ENCODE assay signal across 21 cellular contexts in the genomic region with DNA sequence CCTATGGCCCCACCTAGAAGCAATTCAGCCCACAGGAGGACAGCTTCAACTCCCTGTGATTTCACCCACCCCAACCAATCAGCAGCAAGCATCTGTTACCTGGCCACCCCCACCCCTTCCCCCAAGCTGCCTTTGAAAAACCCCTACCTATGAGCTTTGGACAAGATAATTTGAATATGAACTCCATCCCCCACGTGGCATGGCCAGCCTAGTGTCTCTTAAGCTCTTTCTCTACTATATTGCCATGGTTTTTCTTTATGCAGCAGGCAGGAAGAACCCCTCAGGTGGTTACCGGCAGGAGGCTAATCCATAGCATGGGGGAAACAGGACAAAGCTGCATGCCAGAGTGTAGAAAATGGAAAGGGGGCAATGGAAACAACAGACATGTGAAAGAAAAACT. TPM values are rescaled to one million over a fixed set of nuclear protein-coding genes. Genes with fewer than 3 reads are reported as not detected.
DNase-seq lines count a peak whose midpoint lies in the region; ATAC-seq and TF ChIP-seq lines count a peak whose summit lies in the region.
"Had no signal": no experiment of that assay in that cellular context is flagged by ENCODE, and none has a peak within 500 bp of the region (broad histone marks: within the 10 kb centered on the region; RNA-seq: fewer than 3 reads in every experiment).

No MANE protein-coding gene starts in this region.

- no peak for ATAC-seq in left ventricle myocardium superior
- ATAC-seq: K562, SK-N-SH treated with all-trans-retinoic acid at 6 μM for 48 hours had no signal

- no peaks in the 10 kb centered on the region for H3K27me3 ChIP-seq in OCI-LY3 (ENCODE audit: low read depth, low read length)
- H3K27me3 ChIP-seq in iPS DF 6.9 (ENCODE audit: control insufficient read depth, insufficient read depth, low read length) = no peaks in the 10 kb centered on the region
- no peaks in the 10 kb centered on the region for H3K27me3 ChIP-seq in trophoblast cell (ENCODE audit: insufficient read depth, low read length)
- H3K27me3 ChIP-seq: BE2C had no signal

- peak overlapping the region; percentile 93 for H3K27ac ChIP-seq in OCI-LY3 (ENCODE audit: low read length)
- peak overlapping the region; percentile 80 for H3K27ac ChIP-seq in iPS DF 6.9 (ENCODE audit: low read length)
- H3K27ac ChIP-seq in trophoblast cell (ENCODE audit: low read depth, low read length) = no peak overlapping the region

- H3K79me2 ChIP-seq in OCI-LY3 (ENCODE audit: low read length) = peaks cover 95% of the 10 kb centered on the region
- H3K79me2 ChIP-seq in trophoblast cell (ENCODE audit: control insufficient read depth, insufficient read depth, low read length, poor library complexity) = no peaks in the 10 kb centered on the region

- intact Hi-C loops in left ventricle myocardium superior (cut with micrococcal nuclease) = no loop called here

- H3K36me3 Mint-ChIP-seq in activated T-cell treated with anti-CD3 and anti-CD28 coated beads, Interleukin-2, amount 50 U/mL, for 24 hours (ENCODE audit: low read depth) = peaks cover 93% of the 10 kb centered on the region

- H2BK12ac ChIP-seq in trophoblast cell (ENCODE audit: low read length) = no peak overlapping the region

- TF ChIP-seq CTCF in OCI-LY3 (IDR thresholded peaks at IDR 0.05; ENCODE audit: low read depth, low read length) (no peak), GM13976 (IDR thresholded peaks at IDR 0.05; ENCODE audit: borderline replicate concordance, control extremely low read depth, extremely low read depth, insufficient read depth, missing control alignments) (no peak)

- peaks cover 72% of the 10 kb centered on the region for H4K20me1 ChIP-seq in OCI-LY3 (ENCODE audit: insufficient read depth, low read length)

- H2BK5ac ChIP-seq in trophoblast cell (ENCODE audit: low read depth, low read length, poor library complexity) = peak overlapping the region; percentile 21

- peak overlapping the region; percentile 34 for H3K27ac Mint-ChIP-seq in activated T-cell treated with anti-CD3 and anti-CD28 coated beads, Interleukin-2, amount 50 U/mL, for 24 hours

- peak overlapping the region; percentile 51 for H3K9ac ChIP-seq in OCI-LY3 (ENCODE audit: low read length)
- H3K9ac ChIP-seq in trophoblast cell (ENCODE audit: low read length) = no peak overlapping the region

- no peak overlapping the region for H2AFZ ChIP-seq in OCI-LY3 (ENCODE audit: low read depth, low read length)
- no peak overlapping the region for H2AFZ ChIP-seq in trophoblast cell (ENCODE audit: insufficient read depth, low read length, poor library complexity)

- H3K4ac ChIP-seq in trophoblast cell (ENCODE audit: low read depth, low read length) = no peak overlapping the region

- no peak overlapping the region for H3K18ac ChIP-seq in trophoblast cell (ENCODE audit: low read length)

- H3K36me3 ChIP-seq in OCI-LY3 (replicated peaks; ENCODE audit: low read depth, low read length) (peaks cover 69% of the 10 kb centered on the region), iPS DF 6.9 (ENCODE audit: control insufficient read depth, insufficient read depth, low read length) (peaks cover 4% of the 10 kb centered on the region; the same call in 1 of the 2 replicates), trophoblast cell (ENCODE audit: control insufficient read depth in 1 of 2, insufficient read depth in 2 of 2, low read length in 2 of 2) (peaks cover 4 to 6% of the 10 kb centered on the region in 2 experiments)
- H3K36me3 ChIP-seq: HAP-1 had no signal

- H3K14ac ChIP-seq in trophoblast cell (ENCODE audit: low read length) = no peak overlapping the region

- peaks cover 35% of the 10 kb centered on the region for H3K4me1 Mint-ChIP-seq in activated T-cell treated with anti-CD3 and anti-CD28 coated beads, Interleukin-2, amount 50 U/mL, for 24 hours (ENCODE audit: low read depth)

- DNase-seq in activated T-cell treated with anti-CD3 and anti-CD28 coated beads, Interleukin-2, amount 50 U/mL, for 24 hours = no peak
- DNase-seq in activated T-cell treated with anti-CD3 and anti-CD28 coated beads, Interleukin-2, amount 50 U/mL, for 1 hour = no peak
- DNase-seq in iPS DF 6.9 (ENCODE audit: low read depth, low spot score) (peak; percentile 82), trophoblast cell (no peak), cerebellar nuclear complex (lab: John Stamatoyannopoulos, UW) (no peak), GM13976 (ENCODE audit: low spot score) (no peak), left ventricle myocardium superior (no peak)
- DNase-seq: BE2C; Caco-2; CD4-positive, CD25-positive, alpha-beta regulatory T cell; GF-D8; NCI-H1105 treated with DMSO at 0.1 percent for 48 hours; NCI-H1694 treated with DMSO at 0.1 percent for 48 hours; NCI-H510A; NCI-H774; RPMI8226; SHP77 treated with DMSO at 0.1 percent for 48 hours had no signal

- peak overlapping the region; percentile 89 for H3K4me2 ChIP-seq in OCI-LY3 (ENCODE audit: low read length)
- H3K4me2 ChIP-seq in trophoblast cell (ENCODE audit: low read length) = no peak overlapping the region

- H3K79me1 ChIP-seq in trophoblast cell (ENCODE audit: low read length) = no peaks in the 10 kb centered on the region

- H3K23ac ChIP-seq in trophoblast cell (ENCODE audit: low read length) = no peak overlapping the region

- H2BK120ac ChIP-seq in trophoblast cell (ENCODE audit: insufficient read depth, low read length, poor library complexity) = no peak overlapping the region

- no peak overlapping the region for H4K12ac ChIP-seq in trophoblast cell (ENCODE audit: low read depth, low read length)

- H3K4me3 ChIP-seq in OCI-LY3 (ENCODE audit: low read length) (peak overlapping the region; percentile 54), iPS DF 6.9 (ENCODE audit: low read length) (no peak overlapping the region), trophoblast cell (ENCODE audit: low read depth, low read length) (no peak overlapping the region)
- H3K4me3 ChIP-seq: HAP-1, K562 had no signal

- H3K9me3 Mint-ChIP-seq in activated T-cell treated with anti-CD3 and anti-CD28 coated beads, Interleukin-2, amount 50 U/mL, for 24 hours = no peaks in the 10 kb centered on the region

- H3K27me3 Mint-ChIP-seq in activated T-cell treated with anti-CD3 and anti-CD28 coated beads, Interleukin-2, amount 50 U/mL, for 24 hours = no peaks in the 10 kb centered on the region
- H3K27me3 Mint-ChIP-seq: CD4-positive, CD25-positive, alpha-beta regulatory T cell had no signal

- H3K4me3 Mint-ChIP-seq in activated T-cell treated with anti-CD3 and anti-CD28 coated beads, Interleukin-2, amount 50 U/mL, for 24 hours = no peak overlapping the region
- H3K4me3 Mint-ChIP-seq: CD4-positive, CD25-positive, alpha-beta regulatory T cell had no signal

- no CpG with 5 or more reads among the region's 2 CpGs for WGBS in iPS DF 6.9 (ENCODE audit: insufficient coverage, insufficient read length)
- WGBS in trophoblast cell (ENCODE audit: extremely low coverage, insufficient coverage, insufficient read length) = no CpG with 5 or more reads among the region's 2 CpGs

- no peak overlapping the region for H4K91ac ChIP-seq in trophoblast cell (ENCODE audit: low read depth, low read length)

- H3K9me3 ChIP-seq in OCI-LY3 (ENCODE audit: insufficient read depth, low read length) (no peaks in the 10 kb centered on the region), iPS DF 6.9 (ENCODE audit: control insufficient read depth, insufficient read depth, low read length) (no peaks in the 10 kb centered on the region), trophoblast cell (ENCODE audit: insufficient read depth, low read depth, low read length) (no peaks in the 10 kb centered on the region)
- H3K9me3 ChIP-seq: BE2C, Caco-2, HAP-1 had no signal

- H2AK5ac ChIP-seq in trophoblast cell (ENCODE audit: low read length) = no peak overlapping the region

- in situ Hi-C loops in GM13976 (cut with MboI; ENCODE audit: low sequenced_read_pairs, unreplicated experiment) = no loop called here

- H4K8ac ChIP-seq in trophoblast cell (ENCODE audit: low read depth, low read length) = peak overlapping the region; percentile 47

- H3K4me1 ChIP-seq in OCI-LY3 (ENCODE audit: low read length) (peaks cover 97% of the 10 kb centered on the region), iPS DF 6.9 (ENCODE audit: control insufficient read depth, insufficient read depth, low read length) (peaks cover 4% of the 10 kb centered on the region; the same call in 1 of the 2 replicates), trophoblast cell (ENCODE audit: control insufficient read depth in 1 of 2, insufficient read depth in 2 of 2, low read length in 2 of 2) (no peaks in the 10 kb centered on the region)
- H3K4me1 ChIP-seq: BE2C, Caco-2 had no signal

RNA-seq across cellular contexts. Expression of a gene that starts 29.0 kb away (rescaled TPM):
- polyA plus RNA-seq in trophoblast cell (2013) = 112 and 122 TPM in 2 replicates
- 20.3 TPM for total RNA-seq in left ventricle myocardium superior
